In genomic region chr15:28203427-28203826, GRCh38 we compare ENCODE assay signal across 6 cellular contexts.
A peak's percentile ranks its signal among the peaks of the same experiment; 100 is the strongest.
DNase-seq lines count a peak whose midpoint lies in the region; ATAC-seq and TF ChIP-seq lines count a peak whose summit lies in the region.
"Not testable (repeated sequence)": the region's sequence is repeated elsewhere in the genome, so short reads cannot be mapped to it uniquely, and the experiment has no call there.

No MANE protein-coding gene starts in this region.

- not testable (repeated sequence) for H3K27ac ChIP-seq in DND-41 (ENCODE audit: low read length)

- not testable (repeated sequence) for H4K20me1 ChIP-seq in DND-41 (ENCODE audit: insufficient read depth, low read length)

- not testable (repeated sequence) for H2AFZ ChIP-seq in DND-41 (ENCODE audit: low read depth, low read length)

- not testable (repeated sequence) for H3K9me3 ChIP-seq in DND-41 (ENCODE audit: insufficient read depth, low read length, severe bottlenecking)

- not testable (repeated sequence) for H3K4me2 ChIP-seq in DND-41 (ENCODE audit: insufficient read depth, low read length)

- H3K4me1 ChIP-seq in DND-41 (ENCODE audit: insufficient read depth, low read length) = not testable (repeated sequence)

- H3K4me3 ChIP-seq in DND-41 (ENCODE audit: low read depth in 1 of 2, low read length in 2 of 2); fibroblast of villous mesenchyme (ENCODE audit: low read depth, low read length): not testable (repeated sequence)

- ATAC-seq in DND-41 (ENCODE audit: insufficient read depth, low read depth) (peak; percentile 76), sciatic nerve (peak; percentile 63)

- not testable (repeated sequence) for H3K9ac ChIP-seq in DND-41 (ENCODE audit: low read depth, low read length)

- in situ Hi-C loops in KBM-7 (cut with MboI; ENCODE audit: low pct_unique_long_range_greater_than_20kb, low sequenced_read_pairs) = not testable (repeated sequence)

- not testable (repeated sequence) for H3K79me2 ChIP-seq in DND-41 (ENCODE audit: insufficient read depth, low read length)

- TF ChIP-seq CTCF in DND-41 (IDR thresholded peaks at IDR 0.05; ENCODE audit: borderline replicate concordance, extremely low read depth, low read length, poor library complexity, severe bottlenecking); fibroblast of villous mesenchyme (IDR thresholded peaks at IDR 0.05; ENCODE audit: insufficient read depth, low read depth, low read length): not testable (repeated sequence)

- H3K36me3 ChIP-seq in DND-41 (ENCODE audit: insufficient read depth, low read length) = peaks cover 16% of the 10 kb centered on the region

- not testable (repeated sequence) for H3K27me3 ChIP-seq in DND-41 (ENCODE audit: insufficient read depth, low read length, poor library complexity)

- DNase-seq in DND-41 (peak; percentile 60), KBM-7 (peak; percentile 60), MV-4-11 (lab: John Stamatoyannopoulos, UW) (peak; percentile 61), fibroblast of villous mesenchyme (ENCODE audit: low read depth) (peak; percentile 34)
- peak; percentile 16 for DNase-seq in activated CD4-positive, alpha-beta T cell treated with anti-CD3 and anti-CD28 coated beads for 48 hours
- not testable (repeated sequence) for DNase-seq in sciatic nerve (ENCODE audit: low spot score)

- intact Hi-C loops in sciatic nerve (cut with DNase I) = not testable (repeated sequence)
